ENCODE assay signal across 27 cellular contexts in genomic region chrX:34294665-34295064, GRCh38.
DNase-seq lines count a peak whose midpoint lies in the region; TF ChIP-seq lines count a peak whose summit lies in the region.
"Had no signal": no experiment of that assay in that cellular context is flagged by ENCODE, and none has a peak within 500 bp of the region (broad histone marks: within the 10 kb centered on the region; RNA-seq: fewer than 3 reads in every experiment).

No MANE protein-coding gene starts in this region.

- no peaks in the 10 kb centered on the region for H3K36me3 ChIP-seq in HEK293 (ENCODE audit: control insufficient read depth in 2 of 2, insufficient read depth in 1 of 2, low read length in 2 of 2)
- H3K36me3 ChIP-seq: BE2C; BLaER1; BLaER1 treated with 17β-estradiol and CSF1 and Interleukin-3, amounts not matched to agents 10 nM and 100 nM had no signal

- POLR2A ChIA-PET in HEK293 (lab: Yijun Ruan, JAX) = no interaction called here

- H3K4me1 ChIP-seq in HEK293 (ENCODE audit: control insufficient read depth, insufficient read depth, low read length) = no peaks in the 10 kb centered on the region
- H3K4me1 ChIP-seq: A549, BE2C, Caco-2 had no signal

- TF ChIP-seq CTCF in HEK293 (tag by site-specific recombination; IDR thresholded peaks at IDR 0.05) = no peak

- CTCF ChIA-PET in HEK293 (lab: Yijun Ruan, JAX) = no interaction called here

- H3K27ac ChIP-seq in HEK293 (ENCODE audit: extremely low read depth, low read depth, low read length) = no peak overlapping the region
- H3K27ac ChIP-seq: 22Rv1; A549; BLaER1; BLaER1 treated with 17β-estradiol and CSF1 and Interleukin-3, amounts not matched to agents 10 nM and 100 nM; C4-2B had no signal

- DNase-seq in mucosa of gallbladder (ENCODE audit: low spot score) = no peak
- DNase-seq: 8988T; ACHN; AML-193; BE2C; C1 segment of cervical spinal cord; Caco-2; Calu3; CD4-positive, alpha-beta memory T cell; CD4-positive, alpha-beta T cell; CD4-positive, CD25-positive, alpha-beta regulatory T cell; CD8-positive, alpha-beta memory T cell; CD8-positive, alpha-beta T cell; COR-L47; DMS 273 treated with DMSO at 0.1 percent for 48 hours; DMS153; DMS53; DMS79; DMS79 treated with DMSO at 0.1 percent for 48 hours; DND-41; EL had no signal

- no peak overlapping the region for H3K4me3 ChIP-seq in HEK293 (ENCODE audit: low read depth, low read length)
- H3K4me3 ChIP-seq: A549; BLaER1; BLaER1 treated with 17β-estradiol and CSF1 and Interleukin-3, amounts not matched to agents 10 nM and 100 nM had no signal

- peaks cover 2% of the 10 kb centered on the region for H3K9me3 ChIP-seq in HEK293 (ENCODE audit: control insufficient read depth, insufficient read depth, low read depth, low read length)
- H3K9me3 ChIP-seq: A549, BE2C, Caco-2 had no signal

TF ChIP-seq in HEK293, 187 proteins besides CTCF, POLR2A, EP300 and RAD21:
- TF ChIP-seq ZNF626 (tag by site-specific recombination; IDR thresholded peaks at IDR 0.05) = no peak
- no peak for TF ChIP-seq ZBTB17 (tag by site-specific recombination; IDR thresholded peaks at IDR 0.05)
- TF ChIP-seq ZNF585B (tag by site-specific recombination; IDR thresholded peaks at IDR 0.05) = peak; percentile 68
